8 cellular contexts compared by ENCODE assay signal in the genomic region with DNA sequence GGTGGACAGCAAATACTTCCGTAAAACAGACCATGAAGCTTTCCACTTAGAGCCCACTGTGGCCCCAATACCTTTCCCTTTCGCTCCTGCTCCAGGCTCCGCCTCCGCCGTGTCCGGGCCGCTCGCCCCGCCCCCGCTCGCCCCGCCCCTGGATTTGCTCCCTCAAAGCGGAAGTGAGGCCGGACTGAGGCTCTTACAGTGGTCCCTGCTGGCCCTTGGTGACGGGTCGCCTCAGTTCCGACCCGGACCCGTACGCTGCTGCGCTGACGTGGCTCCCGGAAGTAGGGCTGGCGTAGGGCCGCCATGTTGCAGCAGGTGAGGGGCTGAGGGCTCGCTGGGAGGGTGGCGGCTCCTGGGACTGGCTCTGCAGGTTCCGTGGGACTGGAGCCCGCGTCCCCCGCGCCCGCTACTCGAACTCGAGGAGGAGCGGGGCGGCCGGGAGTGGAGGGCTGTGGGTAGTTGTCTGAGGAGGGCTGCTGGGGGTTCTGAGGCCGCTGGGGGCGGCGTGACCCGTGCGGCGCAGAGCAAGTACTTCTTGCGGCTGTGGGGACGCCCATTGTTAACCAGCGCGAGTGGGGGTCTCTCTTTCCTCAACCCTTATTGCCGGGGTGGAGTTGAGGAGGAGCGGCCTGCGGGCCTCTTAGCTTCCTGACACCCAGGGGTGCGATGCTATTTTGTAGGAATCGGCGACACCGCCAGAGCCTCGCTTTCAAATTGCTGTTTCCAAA. TPM values are rescaled to one million over a fixed set of nuclear protein-coding genes. Genes with fewer than 3 reads are reported as not detected.
DNase-seq lines count a peak whose midpoint lies in the region; ATAC-seq, FAIRE-seq and TF ChIP-seq lines count a peak whose summit lies in the region.
"Not testable (repeated sequence)": the region's sequence is repeated elsewhere in the genome, so short reads cannot be mapped to it uniquely, and the experiment has no call there.

TVP23B (plus strand) TSS at position 193 of the 728 bp plus-strand sequence; CDS start at position 304, 111 bp downstream.

- CTCF ChIA-PET in HepG2 (lab: Yijun Ruan, JAX; ENCODE audit: low intra/inter-chr PET ratio, low total read pairs): not testable (repeated sequence)

- H4K20me1 ChIP-seq in HepG2 (ENCODE audit: insufficient read depth, low read length): not testable (repeated sequence)

- peaks cover 16% of the 10 kb centered on the region for H3K79me2 ChIP-seq in HepG2 (ENCODE audit: insufficient read depth, low read length)

- peak within 1 kb of the TSS; percentile 56 for H3K27ac ChIP-seq in HepG2 (ENCODE audit: extremely low read length, insufficient read depth, low read length)

- H3K9me3 ChIP-seq in HepG2 (ENCODE audit: low read length): not testable (repeated sequence)

- POLR2A ChIA-PET in HepG2 (lab: Yijun Ruan, JAX): not testable (repeated sequence)

- peak; percentile 30; the same call in 1 of the 2 replicates for TF ChIP-seq RAD21 in HepG2 (CRISPR knock-in tag; IDR thresholded peaks at IDR 0.05)

- H2AFZ ChIP-seq in HepG2 (ENCODE audit: low read length): not testable (repeated sequence)

- FAIRE-seq in HepG2 (lab: Jason Lieb, UNC): not testable (repeated sequence)

- under 1% methylated on average over 22 of the region's 56 CpGs for WGBS in HepG2 (ENCODE audit: low lambda C conversion rate)

- in situ Hi-C loops in HepG2 (cut with HindIII; ENCODE audit: extremely low pct_ligation_motif_present, low pct_unique_long_range_greater_than_20kb): not testable (repeated sequence)

- TF ChIP-seq POLR2A in HepG2 (IDR thresholded peaks at IDR 0.05; ENCODE audit: insufficient read depth in 1 of 2, low read depth in 2 of 2, low read length in 2 of 2): peak in 1 of 2 experiments; percentile 72; a peak in 3 of 4 replicates

- DNase-seq in CD1c-positive myeloid dendritic cell (ENCODE audit: extremely low spot score) (peak; percentile 97), NCI-H748 treated with DMSO at 0.1 percent for 48 hours (lab: John Stamatoyannopoulos, UW) (peak; percentile 95), dermis blood vessel endothelial cell (peak; percentile 93), HepG2 (ENCODE audit: low spot score) (peak; percentile 94)
- DNase-seq in activated CD4-positive, alpha-beta T cell treated with anti-CD3 and anti-CD28 coated beads, Interleukin-2, amount 50 U/mL, for 24 hours (ENCODE audit: low read depth in 1 of 2, low spot score in 1 of 2): peak; percentile 95 to 98
- peak; percentile 97 for DNase-seq in stimulated activated CD4-positive, alpha-beta T cell treated with anti-CD3 and anti-CD28 coated beads, Interleukin-2, amount 100 ng/mL, for 48 hours

- peak within 1 kb of the TSS; percentile 53 for H3K4me2 ChIP-seq in HepG2 (ENCODE audit: low read depth, low read length)

- not testable (repeated sequence) for H3K36me3 ChIP-seq in HepG2 (replicated peaks in 1 of 2; ENCODE audit: control insufficient read depth in 1 of 2, insufficient read depth in 2 of 2, low read length in 2 of 2)

- ATAC-seq in GM19397 (IDR thresholded peaks at IDR 0.05; ENCODE audit: unreplicated experiment) (peak; percentile 99), HG03565 (IDR thresholded peaks at IDR 0.05; ENCODE audit: unreplicated experiment) (peak; percentile 93), HepG2 (peak; percentile 100)

- BruUV-seq in HepG2 (replicated peaks; lab: Mats Ljungman, UMichigan): TSS peak; percentile 62

- TF ChIP-seq EP300 in HepG2 (IDR thresholded peaks at IDR 0.05; ENCODE audit: low read depth in 2 of 2, low read length in 2 of 2); HepG2 (CRISPR knock-in tag; IDR thresholded peaks at IDR 0.05; ENCODE audit: borderline replicate concordance): not testable (repeated sequence)

- H3K9ac ChIP-seq in HepG2 (ENCODE audit: insufficient read depth, low read depth, low read length): peak within 1 kb of the TSS; percentile 69

- H3K27me3 ChIP-seq in HepG2 (ENCODE audit: control insufficient read depth in 1 of 2, insufficient read depth in 2 of 2, low read length in 2 of 2): not testable (repeated sequence)

- peaks cover 15% of the 10 kb centered on the region; the same call in 1 of the 2 replicates for H3K4me1 ChIP-seq in HepG2 (ENCODE audit: insufficient read depth, low read length)

- peak; percentile 22; the same call in 1 of the 2 replicates for TF ChIP-seq CTCF in HepG2 (CRISPR knock-in tag; IDR thresholded peaks at IDR 0.05)

- H3K4me3 ChIP-seq in HepG2 (replicated peaks in 1 of 3; ENCODE audit: insufficient read depth in 1 of 3, low read depth in 2 of 3, low read length in 3 of 3): peak within 1 kb of the TSS; percentile 50 to 68 (median 58); a peak in 5 of 6 replicates

- intact Hi-C loops in HepG2 (cut with micrococcal nuclease; ENCODE audit: unreplicated experiment): not testable (repeated sequence)

TF ChIP-seq in HepG2, 621 proteins besides CTCF, POLR2A, EP300 and RAD21 (continues in another document):
- TF ChIP-seq ZNF772 (CRISPR knock-in tag; IDR thresholded peaks at IDR 0.05) (peak; percentile 42; the same call in 1 of the 2 replicates), MXD4 (CRISPR knock-in tag; IDR thresholded peaks at IDR 0.05) (0 out of 2 replicates have a peak, but pooled peaks have one; percentile 23), FOXA3 (CRISPR knock-in tag; IDR thresholded peaks at IDR 0.05) (peak; percentile 45; the same call in 1 of the 2 replicates), ZBED4 (CRISPR knock-in tag; IDR thresholded peaks at IDR 0.05; ENCODE audit: borderline replicate concordance) (peak; percentile 85; the same call in 1 of the 2 replicates), GATAD1 (CRISPR knock-in tag; IDR thresholded peaks at IDR 0.05) (peak; percentile 91), MIER3 (CRISPR knock-in tag; IDR thresholded peaks at IDR 0.05; ENCODE audit: borderline replicate concordance) (peak; percentile 58; the same call in 1 of the 2 replicates)
- TF ChIP-seq, protein P1, sequence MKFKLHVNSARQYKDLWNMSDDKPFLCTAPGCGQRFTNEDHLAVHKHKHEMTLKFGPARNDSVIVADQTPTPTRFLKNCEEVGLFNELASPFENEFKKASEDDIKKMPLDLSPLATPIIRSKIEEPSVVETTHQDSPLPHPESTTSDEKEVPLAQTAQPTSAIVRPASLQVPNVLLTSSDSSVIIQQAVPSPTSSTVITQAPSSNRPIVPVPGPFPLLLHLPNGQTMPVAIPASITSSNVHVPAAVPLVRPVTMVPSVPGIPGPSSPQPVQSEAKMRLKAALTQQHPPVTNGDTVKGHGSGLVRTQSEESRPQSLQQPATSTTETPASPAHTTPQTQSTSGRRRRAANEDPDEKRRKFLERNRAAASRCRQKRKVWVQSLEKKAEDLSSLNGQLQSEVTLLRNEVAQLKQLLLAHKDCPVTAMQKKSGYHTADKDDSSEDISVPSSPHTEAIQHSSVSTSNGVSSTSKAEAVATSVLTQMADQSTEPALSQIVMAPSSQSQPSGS (CRISPR knock-in tag; IDR thresholded peaks at IDR 0.05): peak; percentile 68; the same call in 1 of the 2 replicates

RNA-seq across cellular contexts. Expression of gene TVP23B, which starts in this region (rescaled TPM):
- total RNA-seq in dermis blood vessel endothelial cell (44.9 and 65.5 TPM in 2 replicates), HepG2 (2016; rRNA removed; fragmentation: Illumina TruSeq; extraction: Trizol) (50.6 and 66.5 TPM in 2 replicates)
- total RNA-seq in HepG2 (2016; cell fraction: cytosol; rRNA removed; fragmentation: Illumina TruSeq; extraction: Trizol; ENCODE audit: low read depth): 12.9 and 20.4 TPM in 2 replicates
- 52.0 and 62.4 TPM in 2 replicates for total RNA-seq in HepG2 (2016; cell fraction: insoluble cytoplasmic fraction; rRNA removed; fragmentation: Illumina TruSeq; extraction: Trizol)
- total RNA-seq in HepG2 (2016; cell fraction: membrane; rRNA removed; fragmentation: Illumina TruSeq; extraction: Trizol): 29.4 and 38.1 TPM in 2 replicates
- 56.0 and 61.9 TPM in 2 replicates for total RNA-seq in HepG2 (2016; cell fraction: nucleus; rRNA removed; fragmentation: Illumina TruSeq; extraction: Trizol)
- 31.8 and 45.1 TPM in 2 replicates for polyA plus RNA-seq in HepG2 (2011; rRNA removed)
- polyA plus RNA-seq in HepG2 (2011; cell fraction: cytosol; rRNA removed): 16.9 and 29.0 TPM in 2 replicates
- polyA plus RNA-seq in HepG2 (2011; cell fraction: nucleus; rRNA removed): 9.7 and 12.0 TPM in 2 replicates
- 46.3 and 50.0 TPM in 2 replicates for polyA plus RNA-seq in HepG2 (2012)
- 4.6 and 5.7 TPM in 2 replicates for polyA plus RNA-seq in HepG2 (2016; cell fraction: cytosol; fragmentation: Illumina TruSeq; extraction: Trizol; ENCODE audit: low read depth)
- 33.7 and 39.4 TPM in 2 replicates for polyA plus RNA-seq in HepG2 (2016; cell fraction: insoluble cytoplasmic fraction; fragmentation: Illumina TruSeq; extraction: Trizol; ENCODE audit: low read depth)
- 9.4 and 13.3 TPM in 2 replicates for polyA plus RNA-seq in HepG2 (2016; cell fraction: membrane; fragmentation: Illumina TruSeq; extraction: Trizol; ENCODE audit: low read depth)
- 68.5 and 70.5 TPM in 2 replicates for polyA plus RNA-seq in HepG2 (2016; cell fraction: nucleus; fragmentation: Illumina TruSeq; extraction: Trizol; ENCODE audit: insufficient read depth, low read depth)
- polyA minus RNA-seq in HepG2 (2011; rRNA and poly(A)+ RNA removed; ENCODE audit: low replicate concordance): 28.0 and 36.3 TPM in 2 replicates
- 33.0 and 34.2 TPM in 2 replicates for polyA minus RNA-seq in HepG2 (2011; cell fraction: cytosol; rRNA and poly(A)+ RNA removed)
- 58.3 and 58.8 TPM in 2 replicates for polyA minus RNA-seq in HepG2 (2011; cell fraction: nucleus; rRNA and poly(A)+ RNA removed)

Comparison
In these comparisons a context has a peak if more than half of its experiments do, and no peak if none do; other contexts are left out.
1. Peak in every context shown above with its lines: DNase-seq, ATAC-seq, H3K4me3 ChIP-seq and H3K27ac ChIP-seq.